In genomic region chrX:24294619-24295018, GRCh38 we compare ENCODE assay signal across 9 cellular contexts. TPM values are rescaled to one million over a fixed set of nuclear protein-coding genes. Genes with fewer than 3 reads are reported as not detected.
DNase-seq lines count a peak whose midpoint lies in the region; ATAC-seq and TF ChIP-seq lines count a peak whose summit lies in the region.
"Had no signal": no experiment of that assay in that cellular context is flagged by ENCODE, and none has a peak within 500 bp of the region (broad histone marks: within the 10 kb centered on the region; RNA-seq: fewer than 3 reads in every experiment).

No MANE protein-coding gene starts in this region.

- H3K9ac ChIP-seq in iPS-15b (ENCODE audit: low read depth, low read length): no peak overlapping the region

- peak; percentile 49 for DNase-seq in BE2C
- DNase-seq in WTC11 (ENCODE audit: low spot score): peak; percentile 57
- no peak for DNase-seq in SW 1271 (lab: John Stamatoyannopoulos, UW)
- DNase-seq in hippocampal formation (lab: John Stamatoyannopoulos, UW): no peak
- DNase-seq in 8988T: no peak

- H3K27ac ChIP-seq in HEK293 (ENCODE audit: extremely low read depth, low read depth, low read length): no peak overlapping the region

- H3K36me3 ChIP-seq in BE2C (no peaks in the 10 kb centered on the region), HEK293 (ENCODE audit: control insufficient read depth in 2 of 2, insufficient read depth in 1 of 2, low read length in 2 of 2) (no peaks in the 10 kb centered on the region), iPS-15b (ENCODE audit: control insufficient read depth, insufficient read depth, low read length) (no peaks in the 10 kb centered on the region)

- H3K27me3 Mint-ChIP-seq in WTC11 (ENCODE audit: low read depth): no peaks in the 10 kb centered on the region

- no peak overlapping the region for H3K27ac Mint-ChIP-seq in WTC11

- POLR2A ChIA-PET in HEK293 (lab: Yijun Ruan, JAX) (no interaction called here), WTC11 (lab: Charles Lee) (interaction anchor here (1.0 kb wide), 1 partner anchor 75 kb away, joined by 4 read pairs; no protein-coding TSS in a partner anchor)

- H3K4me1 ChIP-seq in BE2C: no peaks in the 10 kb centered on the region
- no peaks in the 10 kb centered on the region for H3K4me1 ChIP-seq in HEK293 (ENCODE audit: control insufficient read depth, insufficient read depth, low read length)
- peaks cover 10% of the 10 kb centered on the region for H3K4me1 ChIP-seq in iPS-15b (ENCODE audit: control insufficient read depth, insufficient read depth, low read length)

- H3K9me3 ChIP-seq in BE2C: no peaks in the 10 kb centered on the region
- no peaks in the 10 kb centered on the region for H3K9me3 ChIP-seq in HEK293 (ENCODE audit: control insufficient read depth, insufficient read depth, low read depth, low read length)
- H3K9me3 ChIP-seq in iPS-15b (ENCODE audit: control insufficient read depth, insufficient read depth, low read length): no peaks in the 10 kb centered on the region

- CTCF ChIA-PET in HEK293 (lab: Yijun Ruan, JAX) (interaction anchor here (0.6 to 1.4 kb wide), 8 partner anchors 10 to 221 kb away, joined by 3 to 6 read pairs (median 3); no protein-coding TSS in a partner anchor), WTC11 (lab: Charles Lee) (interaction anchor here (0.6 to 2.3 kb wide), 16 partner anchors 10 to 701 kb away, joined by 3 to 25 read pairs (median 4); partner anchors contain the start of gene PDK3)

- no peak overlapping the region for H3K4me3 Mint-ChIP-seq in WTC11

- H3K4me3 ChIP-seq in BE2C (ENCODE audit: low read depth, low read length): no peak overlapping the region
- no peak overlapping the region for H3K4me3 ChIP-seq in HEK293 (ENCODE audit: low read depth, low read length)
- peak overlapping the region; percentile 11 for H3K4me3 ChIP-seq in iPS-15b (ENCODE audit: low read depth, low read length)

- H3K4me1 Mint-ChIP-seq in WTC11: peaks cover 19% of the 10 kb centered on the region

- TF ChIP-seq CTCF in BE2C (IDR thresholded peaks at IDR 0.05; ENCODE audit: low read depth, low read length): peak; percentile 47
- no peak for TF ChIP-seq CTCF in HEK293 (tag by site-specific recombination; IDR thresholded peaks at IDR 0.05)
- TF ChIP-seq CTCF in WTC11 (IDR thresholded peaks at IDR 0.05): peak; percentile 20; the same call in 1 of the 2 replicates

- H3K27me3 ChIP-seq in BE2C (no peaks in the 10 kb centered on the region), iPS-15b (ENCODE audit: control insufficient read depth, insufficient read depth, low read length) (no peaks in the 10 kb centered on the region)

- peaks cover 4% of the 10 kb centered on the region for H3K9me3 Mint-ChIP-seq in WTC11

- H3K36me3 Mint-ChIP-seq in WTC11: 0 out of 2 replicates have a peak, but pooled peaks cover under 1% of the 10 kb centered on the region

- ATAC-seq in WTC11 (peak; percentile 63), GM18868 (IDR thresholded peaks at IDR 0.05; ENCODE audit: unreplicated experiment) (no peak)

TF ChIP-seq in HEK293, 187 proteins besides CTCF, POLR2A, EP300 and RAD21:
- TF ChIP-seq FEZF1 (tag by site-specific recombination; IDR thresholded peaks at IDR 0.05) (no peak), ZNF510 (tag by site-specific recombination; IDR thresholded peaks at IDR 0.05; ENCODE audit: insufficient replicate concordance) (no peak), ZNF654 (tag by site-specific recombination; IDR thresholded peaks at IDR 0.05; ENCODE audit: low read depth) (peak; percentile 36; the same call in 1 of the 2 replicates), ZNF785 (tag by site-specific recombination; IDR thresholded peaks at IDR 0.05) (no peak), ZBTB48 (tag by site-specific recombination; IDR thresholded peaks at IDR 0.05) (no peak), ZNF639 (tag by site-specific recombination; IDR thresholded peaks at IDR 0.05) (no peak)

TF ChIP-seq in WTC11, 78 proteins besides CTCF, POLR2A, EP300 and RAD21:
- TF ChIP-seq ATF1 (CRISPR knock-in tag; IDR thresholded peaks at IDR 0.05): no peak
- TF ChIP-seq ZNF423 (CRISPR knock-in tag; IDR thresholded peaks at IDR 0.05): no peak
- no peak for TF ChIP-seq ZNF138 (CRISPR knock-in tag; conservative IDR thresholded peaks at IDR 0.05)
- TF ChIP-seq NR1H2 (CRISPR knock-in tag; IDR thresholded peaks at IDR 0.05): no peak
- TF ChIP-seq TCF7 (CRISPR knock-in tag; IDR thresholded peaks at IDR 0.05; ENCODE audit: low read depth): no peak
- no peak for TF ChIP-seq TP53 (CRISPR knock-in tag; IDR thresholded peaks at IDR 0.05)
- no peak for TF ChIP-seq MLX (CRISPR knock-in tag; IDR thresholded peaks at IDR 0.05)
- TF ChIP-seq ZNF416 (CRISPR knock-in tag; IDR thresholded peaks at IDR 0.05): no peak
- TF ChIP-seq ZBTB21 (CRISPR knock-in tag; IDR thresholded peaks at IDR 0.05; ENCODE audit: borderline replicate concordance): no peak
- no peak for TF ChIP-seq PRRX2 (CRISPR knock-in tag; IDR thresholded peaks at IDR 0.05)
- no peak for TF ChIP-seq HMGXB4 (CRISPR knock-in tag; IDR thresholded peaks at IDR 0.05)
- TF ChIP-seq ARID4B (CRISPR knock-in tag; IDR thresholded peaks at IDR 0.05; ENCODE audit: borderline replicate concordance): no peak
- no peak for TF ChIP-seq SOX15 (CRISPR knock-in tag; IDR thresholded peaks at IDR 0.05)
- TF ChIP-seq ATF6 (CRISPR knock-in tag; IDR thresholded peaks at IDR 0.05): no peak
- TF ChIP-seq CREM (CRISPR knock-in tag; IDR thresholded peaks at IDR 0.05): no peak
- TF ChIP-seq SMAD4 (CRISPR knock-in tag; IDR thresholded peaks at IDR 0.05): no peak

RNA-seq across cellular contexts. Expression of gene SUPT20HL2, which starts 19.2 kb away (rescaled TPM):
- polyA plus RNA-seq in BE2C (2012; ENCODE audit: insufficient read depth, insufficient read length, low read depth): 0.19 TPM
- not detected in 3 replicates for total RNA-seq in WTC11 (2021)
- total RNA-seq: renal cortical epithelial cell had no signal

Comparison
In these comparisons a context has a peak if more than half of its experiments do, and no peak if none do; other contexts are left out.
1. DNase-seq: peak in BE2C (single experiment) and WTC11 (single experiment); none in SW 1271 (0 of 2), hippocampal formation (0 of 2) and 8988T (single experiment).